Comparison of ENCODE assay signal across 20 cellular contexts in genomic region chr5:147613359-147613758, GRCh38.
A peak's percentile ranks its signal among the peaks of the same experiment; 100 is the strongest.
DNase-seq lines count a peak whose midpoint lies in the region; ATAC-seq and TF ChIP-seq lines count a peak whose summit lies in the region.
"Had no signal": no experiment of that assay in that cellular context is flagged by ENCODE, and none has a peak within 500 bp of the region (broad histone marks: within the 10 kb centered on the region; RNA-seq: fewer than 3 reads in every experiment).

No MANE protein-coding gene starts in this region.

- no peaks in the 10 kb centered on the region for H3F3A ChIP-seq in smooth muscle cell (ENCODE audit: low read depth)

- H3K4me2 ChIP-seq in smooth muscle cell: peak overlapping the region; percentile 54

- CTCF ChIA-PET in activated CD8-positive, alpha-beta memory T cell treated with anti-CD3 and anti-CD28 coated beads, Interleukin-2, amount 10 ng/mL, durations not matched to agents 7 days and 5 days (lab: Charles Lee): no interaction called here

- no peaks in the 10 kb centered on the region for H3K36me3 ChIP-seq in adipocyte (ENCODE audit: control insufficient read depth, insufficient read depth, low read length, severe bottlenecking)
- no peaks in the 10 kb centered on the region for H3K36me3 ChIP-seq in smooth muscle cell (ENCODE audit: low read depth)
- H3K36me3 ChIP-seq: prostate gland, thyroid gland had no signal

- peaks cover 5% of the 10 kb centered on the region for H3K36me3 Mint-ChIP-seq in activated CD8-positive, alpha-beta memory T cell treated with anti-CD3 and anti-CD28 coated beads, Interleukin-2, amount 10 ng/mL, durations not matched to agents 7 days and 5 days
- H3K36me3 Mint-ChIP-seq: memory B cell had no signal

- no peaks in the 10 kb centered on the region for H4K20me1 ChIP-seq in smooth muscle cell (ENCODE audit: low read depth)

- no peak for ATAC-seq in activated CD8-positive, alpha-beta memory T cell treated with anti-CD3 and anti-CD28 coated beads, Interleukin-2, amount 10 ng/mL, durations not matched to agents 7 days and 5 days
- ATAC-seq: activated CD4-positive, CD25-positive, alpha-beta regulatory T cell treated with anti-CD3 and anti-CD28 coated beads, Interleukin-2, amount 50 U/mL, for 24 hours; stimulated activated effector memory CD8-positive, alpha-beta T cell treated with anti-CD3 and anti-CD28 coated beads, Interleukin-12 subunit alpha, Interleukin-12 subunit beta, amount 100 ng/mL, for 72 hours; T-helper 17 cell had no signal

- no peak for TF ChIP-seq CTCF in fibroblast of the aortic adventitia (IDR thresholded peaks at IDR 0.05; ENCODE audit: insufficient read depth, low read length)
- TF ChIP-seq CTCF in smooth muscle cell (IDR thresholded peaks at IDR 0.05; ENCODE audit: borderline replicate concordance, insufficient read depth, poor library complexity, severe bottlenecking): no peak

- no peaks in the 10 kb centered on the region for H3K9me3 ChIP-seq in adipocyte (ENCODE audit: control insufficient read depth, low read length)
- H3K9me3 ChIP-seq in smooth muscle cell (replicated peaks; ENCODE audit: low read depth): no peaks in the 10 kb centered on the region
- H3K9me3 ChIP-seq: prostate gland, thyroid gland had no signal

- DNase-seq in GM04503 (ENCODE audit: low read depth) (peak; percentile 5), adipocyte (ENCODE audit: low read depth) (peak; percentile 67), fibroblast of the aortic adventitia (ENCODE audit: low read depth) (peak; percentile 59), smooth muscle cell (lab: John Stamatoyannopoulos, UW; ENCODE audit: unreplicated experiment) (no peak), T-helper 2 cell (no peak), NCI-H2171 (lab: John Stamatoyannopoulos, UW) (no peak)
- no peak for DNase-seq in activated CD8-positive, alpha-beta memory T cell treated with anti-CD3 and anti-CD28 coated beads, Interleukin-2, amount 10 ng/mL, durations not matched to agents 7 days and 5 days
- DNase-seq: CD4-positive, alpha-beta T cell; DMS79 treated with DMSO at 0.1 percent for 48 hours; MM.1S; NCI-H2029; NCI-H510A treated with DMSO at 0.1 percent for 48 hours; SIG-M5; T-helper 17 cell; thyroid gland had no signal

- no peak overlapping the region for H3K4me3 Mint-ChIP-seq in activated CD8-positive, alpha-beta memory T cell treated with anti-CD3 and anti-CD28 coated beads, Interleukin-2, amount 10 ng/mL, durations not matched to agents 7 days and 5 days
- H3K4me3 Mint-ChIP-seq: CD4-positive, alpha-beta T cell; memory B cell; nephron; stimulated activated effector memory CD8-positive, alpha-beta T cell treated with anti-CD3 and anti-CD28 coated beads, Interleukin-12 subunit alpha, Interleukin-12 subunit beta, amount 100 ng/mL, for 72 hours; T-helper 17 cell had no signal

- 23% methylated on average over 1 of the region's 1 CpG for WGBS in smooth muscle cell (ENCODE audit: low lambda C conversion rate)

- H3K27ac ChIP-seq in smooth muscle cell (ENCODE audit: low read depth): no peak overlapping the region
- H3K27ac ChIP-seq: prostate gland, thyroid gland had no signal

- no peaks in the 10 kb centered on the region for H3K27me3 Mint-ChIP-seq in activated CD8-positive, alpha-beta memory T cell treated with anti-CD3 and anti-CD28 coated beads, Interleukin-2, amount 10 ng/mL, durations not matched to agents 7 days and 5 days
- H3K27me3 Mint-ChIP-seq: CD4-positive, alpha-beta T cell; memory B cell; T-helper 17 cell had no signal

- no peak overlapping the region for H2AFZ ChIP-seq in smooth muscle cell (ENCODE audit: low read depth)

- H3K79me2 ChIP-seq in smooth muscle cell (ENCODE audit: low read depth): no peaks in the 10 kb centered on the region

- no peak overlapping the region for H3K27ac Mint-ChIP-seq in activated CD8-positive, alpha-beta memory T cell treated with anti-CD3 and anti-CD28 coated beads, Interleukin-2, amount 10 ng/mL, durations not matched to agents 7 days and 5 days
- H3K27ac Mint-ChIP-seq: CD4-positive, alpha-beta T cell; memory B cell; nephron; stimulated activated effector memory CD8-positive, alpha-beta T cell treated with anti-CD3 and anti-CD28 coated beads, Interleukin-12 subunit alpha, Interleukin-12 subunit beta, amount 100 ng/mL, for 72 hours; T-helper 17 cell had no signal

- H3K9ac ChIP-seq in adipocyte (ENCODE audit: low read length) (no peak overlapping the region), smooth muscle cell (ENCODE audit: low read depth) (no peak overlapping the region)

- peaks cover 22% of the 10 kb centered on the region for H3K4me1 ChIP-seq in adipocyte (ENCODE audit: control insufficient read depth, insufficient read depth, low read length)
- H3K4me1 ChIP-seq in smooth muscle cell (ENCODE audit: low read depth): no peaks in the 10 kb centered on the region
- H3K4me1 ChIP-seq: prostate gland, thyroid gland had no signal

- peak overlapping the region; percentile 29 for H3K4me3 ChIP-seq in adipocyte (ENCODE audit: low read length)
- no peak overlapping the region for H3K4me3 ChIP-seq in fibroblast of the aortic adventitia (ENCODE audit: low read depth, low read length)
- H3K4me3 ChIP-seq in smooth muscle cell: no peak overlapping the region
- H3K4me3 ChIP-seq: prostate gland, thyroid gland had no signal

- no peaks in the 10 kb centered on the region for H3K4me1 Mint-ChIP-seq in activated CD8-positive, alpha-beta memory T cell treated with anti-CD3 and anti-CD28 coated beads, Interleukin-2, amount 10 ng/mL, durations not matched to agents 7 days and 5 days
- H3K4me1 Mint-ChIP-seq: memory B cell; stimulated activated effector memory CD8-positive, alpha-beta T cell treated with anti-CD3 and anti-CD28 coated beads, Interleukin-12 subunit alpha, Interleukin-12 subunit beta, amount 100 ng/mL, for 72 hours; T-helper 17 cell had no signal

- no peaks in the 10 kb centered on the region for H3K27me3 ChIP-seq in adipocyte (replicated peaks; ENCODE audit: control insufficient read depth, insufficient read depth, low read length)
- H3K27me3 ChIP-seq in smooth muscle cell (ENCODE audit: low read depth): no peaks in the 10 kb centered on the region
- H3K27me3 ChIP-seq: thyroid gland had no signal

- no peaks in the 10 kb centered on the region for H3K9me3 Mint-ChIP-seq in activated CD8-positive, alpha-beta memory T cell treated with anti-CD3 and anti-CD28 coated beads, Interleukin-2, amount 10 ng/mL, durations not matched to agents 7 days and 5 days (ENCODE audit: low read depth)
- H3K9me3 Mint-ChIP-seq: stimulated activated effector memory CD8-positive, alpha-beta T cell treated with anti-CD3 and anti-CD28 coated beads, Interleukin-12 subunit alpha, Interleukin-12 subunit beta, amount 100 ng/mL, for 72 hours had no signal

Comparison
In these comparisons a context has a peak if more than half of its experiments do, and no peak if none do; other contexts are left out.
1. DNase-seq: peak in GM04503 (single experiment), adipocyte (single experiment) and fibroblast of the aortic adventitia (single experiment); none in smooth muscle cell (single experiment), T-helper 2 cell (0 of 5), activated CD8-positive, alpha-beta memory T cell treated with anti-CD3 and anti-CD28 coated beads, Interleukin-2, amount 10 ng/mL, durations not matched to agents 7 days and 5 days (single experiment) and NCI-H2171 (single experiment).